Comparison of ENCODE assay signal across 21 cellular contexts in the genomic region with DNA sequence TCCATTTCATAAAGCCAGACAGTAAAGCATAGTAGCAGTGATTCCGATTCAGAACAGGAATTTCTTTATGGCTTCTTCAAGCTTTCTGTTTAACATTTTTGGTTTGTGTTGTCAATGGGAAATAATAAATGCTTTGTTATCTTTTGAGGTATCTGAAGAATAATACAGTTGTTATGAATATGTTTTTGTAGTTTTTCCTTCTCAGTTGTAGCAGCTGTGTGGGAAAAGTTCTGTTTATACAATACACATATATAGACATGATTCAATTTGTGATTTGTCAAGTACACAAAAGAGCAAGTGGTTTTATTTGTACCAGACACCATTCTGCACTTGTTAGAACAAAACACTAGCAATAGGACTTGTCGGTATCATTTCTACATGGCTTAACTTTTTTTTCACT.
A peak's percentile ranks its signal among the peaks of the same experiment; 100 is the strongest.
DNase-seq lines count a peak whose midpoint lies in the region; ATAC-seq and TF ChIP-seq lines count a peak whose summit lies in the region.
"Had no signal": no experiment of that assay in that cellular context is flagged by ENCODE, and none has a peak within 500 bp of the region (broad histone marks: within the 10 kb centered on the region; RNA-seq: fewer than 3 reads in every experiment).

No MANE protein-coding gene starts in this region.

- DNase-seq in COLO829 (ENCODE audit: low spot score) (peak; percentile 43), IMR-90 (peak; percentile 68), chondrocyte (ENCODE audit: low spot score) (no peak), iris pigment epithelial cell (ENCODE audit: low read depth) (peak; percentile 30), mesenteric fat pad (ENCODE audit: low spot score) (no peak), iPS-NIHi11 (ENCODE audit: low spot score) (no peak)
- DNase-seq: BE2C; Caco-2; CD4-positive, CD25-positive, alpha-beta regulatory T cell; GF-D8; HFFc6; NCI-H1417 treated with DMSO at 0.1 percent for 48 hours; NCI-H187 treated with DMSO at 0.1 percent for 48 hours; NCI-H2227 treated with DMSO at 0.1 percent for 48 hours; NCI-H510A treated with DMSO at 0.1 percent for 48 hours; NCI-H82 had no signal

- no peak overlapping the region for H3K4me3 Mint-ChIP-seq in chondrocyte (ENCODE audit: unreplicated experiment)
- H3K4me3 Mint-ChIP-seq: CD4-positive, CD25-positive, alpha-beta regulatory T cell; HFFc6 had no signal

- in situ Hi-C loops in IMR-90 (cut with MboI; ENCODE audit: low sequenced_read_pairs) = no loop called here

- no peak for TF ChIP-seq POLR2A in IMR-90 (IDR thresholded peaks at IDR 0.05; ENCODE audit: low read depth, low read length)

- ATAC-seq in IMR-90 (ENCODE audit: low read depth) = peak; percentile 29
- no peak for ATAC-seq in HG02588 (IDR thresholded peaks at IDR 0.05; ENCODE audit: unreplicated experiment)
- no peak for ATAC-seq in GM19328 (IDR thresholded peaks at IDR 0.05; ENCODE audit: unreplicated experiment)
- ATAC-seq: GM12878 had no signal

- H3K9me3 Mint-ChIP-seq in chondrocyte (ENCODE audit: low read depth) = peaks cover 5% of the 10 kb centered on the region

- BruUV-seq in IMR-90 (replicated peaks; lab: Mats Ljungman, UMichigan) = no TSS peak

- no peak overlapping the region for H4K5ac ChIP-seq in IMR-90 (ENCODE audit: low read depth, low read length)

- peaks cover 71% of the 10 kb centered on the region for H3K4me1 Mint-ChIP-seq in chondrocyte (ENCODE audit: low read depth)

- dilution Hi-C loops in IMR-90 (cut with HindIII; ENCODE audit: low sequenced_read_pairs, unreplicated experiment) = no loop called here

- TF ChIP-seq RAD21 in IMR-90 (IDR thresholded peaks at IDR 0.05; ENCODE audit: low read length) = no peak

- no peak overlapping the region for H3K23ac ChIP-seq in IMR-90 (ENCODE audit: low read depth, low read length)

- H3K4ac ChIP-seq in IMR-90 (ENCODE audit: low read depth, low read length) = no peak overlapping the region

- POLR2A ChIA-PET in IMR-90 (lab: Charles Lee; ENCODE audit: unreplicated experiment) = no interaction called here

- no peak overlapping the region for H3K18ac ChIP-seq in IMR-90 (ENCODE audit: low read depth, low read length)

- H3K79me1 ChIP-seq in IMR-90 (ENCODE audit: low read depth in 1 of 2, low read length in 2 of 2) = peaks cover 45 to 61% of the 10 kb centered on the region in 2 experiments

- no peak overlapping the region for H2BK120ac ChIP-seq in IMR-90 (ENCODE audit: low read depth, low read length)

- TF ChIP-seq CTCF in IMR-90 (conservative IDR thresholded peaks at IDR 0.05; ENCODE audit: low read depth, low read length) (no peak), chondrocyte (IDR thresholded peaks at IDR 0.05) (no peak)

- peak overlapping the region; percentile 36 for H3K27ac Mint-ChIP-seq in chondrocyte (ENCODE audit: unreplicated experiment)
- H3K27ac Mint-ChIP-seq: CD4-positive, CD25-positive, alpha-beta regulatory T cell; HFFc6 had no signal

- peaks cover 4% of the 10 kb centered on the region for H3K4me1 ChIP-seq in IMR-90 (ENCODE audit: control insufficient read depth, insufficient read depth, low read length)
- H3K4me1 ChIP-seq: BE2C, Caco-2 had no signal

- WGBS in IMR-90 (ENCODE audit: extremely low coverage in 2 of 2, insufficient read length in 1 of 2), 2 experiments = no CpG with 5 or more reads among the region's 2 CpGs

- no peak overlapping the region for H3K4me3 ChIP-seq in IMR-90 (ENCODE audit: insufficient read depth, low read depth, low read length)
- H3K4me3 ChIP-seq: GM12878, SJSA1 had no signal

- no peak overlapping the region for H2AFZ ChIP-seq in IMR-90 (replicated peaks; ENCODE audit: low read length, poor library complexity)

- H4K8ac ChIP-seq in IMR-90 (ENCODE audit: low read depth in 2 of 2, low read length in 2 of 2) = no peak overlapping the region

- no peak overlapping the region for H2AK5ac ChIP-seq in IMR-90 (ENCODE audit: low read depth, low read length)

- H3K36me3 ChIP-seq in IMR-90 (ENCODE audit: control insufficient read depth, insufficient read depth, low read length) = no peaks in the 10 kb centered on the region
- H3K36me3 ChIP-seq: BE2C, SJSA1 had no signal

- H3K27ac ChIP-seq in IMR-90 (ENCODE audit: insufficient read depth, low read length) = no peak overlapping the region
- H3K27ac ChIP-seq: KMS-11, SJSA1 had no signal

- H3K27me3 Mint-ChIP-seq in chondrocyte (ENCODE audit: low read depth) = no peaks in the 10 kb centered on the region
- H3K27me3 Mint-ChIP-seq: CD4-positive, CD25-positive, alpha-beta regulatory T cell had no signal

- H2BK20ac ChIP-seq in IMR-90 (ENCODE audit: low read depth, low read length) = no peak overlapping the region

- no peak overlapping the region for H2BK5ac ChIP-seq in IMR-90 (ENCODE audit: low read depth, low read length, poor library complexity, severe bottlenecking)

- H3K27me3 ChIP-seq in IMR-90 (ENCODE audit: control insufficient read depth, insufficient read depth, low read length) = no peaks in the 10 kb centered on the region
- H3K27me3 ChIP-seq: BE2C, SJSA1 had no signal

- CTCF ChIA-PET in IMR-90 (lab: Yijun Ruan, JAX) = interaction anchor here (1.1 kb wide), 1 partner anchor 16 kb away, joined by 3 read pairs; no protein-coding TSS in a partner anchor

- peaks cover 10% of the 10 kb centered on the region for H3K9me1 ChIP-seq in IMR-90 (ENCODE audit: insufficient read depth, low read length)

- no peak overlapping the region for H2BK15ac ChIP-seq in IMR-90 (ENCODE audit: low read depth, low read length)

- H3K14ac ChIP-seq in IMR-90 (replicated peaks; ENCODE audit: low read depth, low read length) = no peak overlapping the region

- no peak overlapping the region for H3K9ac ChIP-seq in IMR-90 (ENCODE audit: low read depth, low read length)
- H3K9ac ChIP-seq: KMS-11 had no signal

- H3K9me3 ChIP-seq in IMR-90 (ENCODE audit: control insufficient read depth, insufficient read depth, low read length) = no peaks in the 10 kb centered on the region
- H3K9me3 ChIP-seq: BE2C, Caco-2, SJSA1 had no signal

- intact Hi-C loops in IMR-90 (cut with micrococcal nuclease) = no loop called here

- H4K91ac ChIP-seq in IMR-90 (ENCODE audit: insufficient read depth, low read depth, low read length) = no peak overlapping the region

- no peak overlapping the region for H3K56ac ChIP-seq in IMR-90 (ENCODE audit: extremely low read depth, insufficient read depth, low read length)

- H3K36me3 Mint-ChIP-seq in chondrocyte (ENCODE audit: low read depth) = peaks cover under 1% of the 10 kb centered on the region

- H3K4me2 ChIP-seq in IMR-90 (ENCODE audit: low read depth, low read length) = no peak overlapping the region
- H3K4me2 ChIP-seq: KMS-11 had no signal

- peaks cover 63% of the 10 kb centered on the region for H4K20me1 ChIP-seq in IMR-90 (ENCODE audit: insufficient read depth, low read length)

- H2AK9ac ChIP-seq in IMR-90 (replicated peaks; ENCODE audit: low read depth, low read length, poor library complexity) = no peak overlapping the region

TF ChIP-seq in IMR-90, 13 proteins besides CTCF, POLR2A, EP300 and RAD21:
- TF ChIP-seq, protein P1, sequence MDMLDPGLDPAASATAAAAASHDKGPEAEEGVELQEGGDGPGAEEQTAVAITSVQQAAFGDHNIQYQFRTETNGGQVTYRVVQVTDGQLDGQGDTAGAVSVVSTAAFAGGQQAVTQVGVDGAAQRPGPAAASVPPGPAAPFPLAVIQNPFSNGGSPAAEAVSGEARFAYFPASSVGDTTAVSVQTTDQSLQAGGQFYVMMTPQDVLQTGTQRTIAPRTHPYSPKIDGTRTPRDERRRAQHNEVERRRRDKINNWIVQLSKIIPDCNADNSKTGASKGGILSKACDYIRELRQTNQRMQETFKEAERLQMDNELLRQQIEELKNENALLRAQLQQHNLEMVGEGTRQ (IDR thresholded peaks at IDR 0.05; ENCODE audit: low read depth, low read length) = no peak
- TF ChIP-seq, protein P2, sequence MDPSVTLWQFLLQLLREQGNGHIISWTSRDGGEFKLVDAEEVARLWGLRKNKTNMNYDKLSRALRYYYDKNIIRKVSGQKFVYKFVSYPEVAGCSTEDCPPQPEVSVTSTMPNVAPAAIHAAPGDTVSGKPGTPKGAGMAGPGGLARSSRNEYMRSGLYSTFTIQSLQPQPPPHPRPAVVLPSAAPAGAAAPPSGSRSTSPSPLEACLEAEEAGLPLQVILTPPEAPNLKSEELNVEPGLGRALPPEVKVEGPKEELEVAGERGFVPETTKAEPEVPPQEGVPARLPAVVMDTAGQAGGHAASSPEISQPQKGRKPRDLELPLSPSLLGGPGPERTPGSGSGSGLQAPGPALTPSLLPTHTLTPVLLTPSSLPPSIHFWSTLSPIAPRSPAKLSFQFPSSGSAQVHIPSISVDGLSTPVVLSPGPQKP (IDR thresholded peaks at IDR 0.05; ENCODE audit: borderline replicate concordance, low read depth, low read length) = no peak
- TF ChIP-seq RFX5 (IDR thresholded peaks at IDR 0.05; ENCODE audit: low read depth, low read length) (no peak), MXI1 (IDR thresholded peaks at IDR 0.05; ENCODE audit: borderline replicate concordance, low read depth, low read length) (no peak), CEBPB (IDR thresholded peaks at IDR 0.05; ENCODE audit: low read depth, low read length) (no peak), RCOR1 (IDR thresholded peaks at IDR 0.05; ENCODE audit: insufficient replicate concordance, low read length) (no peak), NFE2L2 (IDR thresholded peaks at IDR 0.05; ENCODE audit: low read depth, low read length) (no peak), SMC3 (IDR thresholded peaks at IDR 0.05; ENCODE audit: low read depth, low read length) (no peak), BHLHE40 (IDR thresholded peaks at IDR 0.05; ENCODE audit: low read depth, low read length) (no peak), MAFK (IDR thresholded peaks at IDR 0.05; ENCODE audit: low read depth, low read length) (no peak), FOS (IDR thresholded peaks at IDR 0.05; ENCODE audit: low read depth, low read length) (no peak), CHD1 (IDR thresholded peaks at IDR 0.05; ENCODE audit: low read depth, low read length) (no peak), MAZ (IDR thresholded peaks at IDR 0.05; ENCODE audit: borderline replicate concordance, low read depth, low read length) (no peak)

Comparison
In these comparisons a context has a peak if more than half of its experiments do, and no peak if none do; other contexts are left out.
1. DNase-seq: peak in COLO829 (single experiment), IMR-90 (single experiment) and iris pigment epithelial cell (single experiment); none in chondrocyte (single experiment), mesenteric fat pad (single experiment) and iPS-NIHi11 (single experiment).